ENCODE assay signal across 1 cellular context in genomic region chr19:10654610-10655456, GRCh38.
TF ChIP-seq lines count a peak whose summit lies in the region.

No MANE protein-coding gene starts in this region.

TF ChIP-seq in K562, 482 proteins besides CTCF, POLR2A, EP300 and RAD21 (continues in another document):
- peak; percentile 79 for TF ChIP-seq VEZF1 (CRISPR knock-in tag; IDR thresholded peaks at IDR 0.05)
- TF ChIP-seq MXI1 (IDR thresholded peaks at IDR 0.05; ENCODE audit: low read depth, low read length) = peak; percentile 35; the same call in 1 of the 2 replicates
- 0 out of 2 replicates have a peak, but pooled peaks have one; percentile 42 for TF ChIP-seq SRSF1 (IDR thresholded peaks at IDR 0.05; ENCODE audit: low read depth, low read length)
- peak; percentile 33 for TF ChIP-seq ZFX (CRISPR knock-in tag; IDR thresholded peaks at IDR 0.05)
- peak; percentile 76 to 93 (median 92) for TF ChIP-seq YY1 (IDR thresholded peaks at IDR 0.05; ENCODE audit: borderline replicate concordance in 1 of 3, control insufficient read depth in 1 of 3, extremely low read depth in 1 of 3, insufficient read depth in 3 of 3, insufficient read length in 1 of 3, insufficient replicate concordance in 2 of 3, low read depth in 1 of 3, low read length in 2 of 3)
- 0 out of 4 replicates have a peak, but pooled peaks of 1 of the 2 experiments have one; percentile 1 for TF ChIP-seq FOXA3 (CRISPR knock-in tag; conservative IDR thresholded peaks at IDR 0.05 in 1 of 2, IDR thresholded peaks at IDR 0.05 in 1 of 2)
- TF ChIP-seq HDAC1 (IDR thresholded peaks at IDR 0.05) = 0 out of 4 replicates have a peak, but pooled peaks of 1 of the 2 experiments have one; percentile 9
- TF ChIP-seq ZBTB7A (IDR thresholded peaks at IDR 0.05; ENCODE audit: borderline replicate concordance, control insufficient read depth, low read depth, low read length) = peak; percentile 86
- TF ChIP-seq DMBX1 (CRISPR knock-in tag; IDR thresholded peaks at IDR 0.05; ENCODE audit: borderline replicate concordance) = peak; percentile 23; the same call in 1 of the 2 replicates
- TF ChIP-seq ZNF507 (tag; conservative IDR thresholded peaks at IDR 0.05) = no peak
- no peak for TF ChIP-seq NFXL1 (CRISPR knock-in tag; IDR thresholded peaks at IDR 0.05)
- TF ChIP-seq SMARCA5 (IDR thresholded peaks at IDR 0.05) = no peak
- TF ChIP-seq MYC (IDR thresholded peaks at IDR 0.05; ENCODE audit: low read depth, low read length) = peak; percentile 62
- TF ChIP-seq MYC (CRISPR knock-in tag; IDR thresholded peaks at IDR 0.05; ENCODE audit: borderline replicate concordance, low read depth) = no peak
- TF ChIP-seq RBFOX2 (IDR thresholded peaks at IDR 0.05; ENCODE audit: low read depth, low read length) = peak; percentile 45
- TF ChIP-seq, protein P1, sequence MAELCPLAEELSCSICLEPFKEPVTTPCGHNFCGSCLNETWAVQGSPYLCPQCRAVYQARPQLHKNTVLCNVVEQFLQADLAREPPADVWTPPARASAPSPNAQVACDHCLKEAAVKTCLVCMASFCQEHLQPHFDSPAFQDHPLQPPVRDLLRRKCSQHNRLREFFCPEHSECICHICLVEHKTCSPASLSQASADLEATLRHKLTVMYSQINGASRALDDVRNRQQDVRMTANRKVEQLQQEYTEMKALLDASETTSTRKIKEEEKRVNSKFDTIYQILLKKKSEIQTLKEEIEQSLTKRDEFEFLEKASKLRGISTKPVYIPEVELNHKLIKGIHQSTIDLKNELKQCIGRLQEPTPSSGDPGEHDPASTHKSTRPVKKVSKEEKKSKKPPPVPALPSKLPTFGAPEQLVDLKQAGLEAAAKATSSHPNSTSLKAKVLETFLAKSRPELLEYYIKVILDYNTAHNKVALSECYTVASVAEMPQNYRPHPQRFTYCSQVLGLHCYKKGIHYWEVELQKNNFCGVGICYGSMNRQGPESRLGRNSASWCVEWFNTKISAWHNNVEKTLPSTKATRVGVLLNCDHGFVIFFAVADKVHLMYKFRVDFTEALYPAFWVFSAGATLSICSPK (IDR thresholded peaks at IDR 0.05; ENCODE audit: borderline replicate concordance) = no peak
- no peak for TF ChIP-seq MEIS2 (IDR thresholded peaks at IDR 0.05; ENCODE audit: partially characterized antibody)
- 0 out of 4 replicates have a peak, but pooled peaks of 1 of the 2 experiments have one; percentile 30 for TF ChIP-seq ZMIZ1 (IDR thresholded peaks at IDR 0.05; ENCODE audit: low read depth in 2 of 2, low read length in 2 of 2)
- peak; percentile 49 for TF ChIP-seq ETS1 (conservative IDR thresholded peaks at IDR 0.05; ENCODE audit: control insufficient read depth, low read depth, low read length)
- no peak for TF ChIP-seq NCOR1 (IDR thresholded peaks at IDR 0.05)
- TF ChIP-seq CHD1 (IDR thresholded peaks at IDR 0.05; ENCODE audit: low read length) = peak; percentile 72
- 0 out of 2 replicates have a peak, but pooled peaks have one; percentile 13 for TF ChIP-seq ZFP91 (CRISPR knock-in tag; IDR thresholded peaks at IDR 0.05)
- peak; percentile 32; the same call in 1 of the 2 replicates for TF ChIP-seq FOXP1 (CRISPR knock-in tag; IDR thresholded peaks at IDR 0.05)
- peak in 1 of 2 experiments; percentile 1; a peak in 2 of 4 replicates for TF ChIP-seq MNT (conservative IDR thresholded peaks at IDR 0.05)
- TF ChIP-seq ARID4B (CRISPR knock-in tag; IDR thresholded peaks at IDR 0.05) = peak; percentile 29; the same call in 1 of the 2 replicates
- 0 out of 2 replicates have a peak, but pooled peaks have one; percentile 44 for TF ChIP-seq RB1 (IDR thresholded peaks at IDR 0.05; ENCODE audit: low read depth)
- peak; percentile 57; the same call in 1 of the 2 replicates for TF ChIP-seq ZC3H4 (CRISPR knock-in tag; IDR thresholded peaks at IDR 0.05; ENCODE audit: borderline replicate concordance)
- TF ChIP-seq TAF7 (tag; IDR thresholded peaks at IDR 0.05) = 0 out of 2 replicates have a peak, but pooled peaks have one; percentile 0
- TF ChIP-seq PML (IDR thresholded peaks at IDR 0.05; ENCODE audit: low read length) = 0 out of 2 replicates have a peak, but pooled peaks have one; percentile 4
- TF ChIP-seq, protein P2, sequence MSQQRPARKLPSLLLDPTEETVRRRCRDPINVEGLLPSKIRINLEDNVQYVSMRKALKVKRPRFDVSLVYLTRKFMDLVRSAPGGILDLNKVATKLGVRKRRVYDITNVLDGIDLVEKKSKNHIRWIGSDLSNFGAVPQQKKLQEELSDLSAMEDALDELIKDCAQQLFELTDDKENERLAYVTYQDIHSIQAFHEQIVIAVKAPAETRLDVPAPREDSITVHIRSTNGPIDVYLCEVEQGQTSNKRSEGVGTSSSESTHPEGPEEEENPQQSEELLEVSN (IDR thresholded peaks at IDR 0.05; ENCODE audit: borderline replicate concordance in 1 of 2, extremely low read depth in 1 of 2, insufficient read depth in 1 of 2, insufficient read length in 1 of 2, low read depth in 1 of 2, low read length in 1 of 2, poor library complexity in 1 of 2, severe bottlenecking in 1 of 2) = peak in 1 of 2 experiments; percentile 36
- TF ChIP-seq ZNF740 (CRISPR knock-in tag; IDR thresholded peaks at IDR 0.05) = no peak
- TF ChIP-seq ZNF740 (tag; IDR thresholded peaks at IDR 0.05) = peak in 1 of 2 experiments; percentile 54; a peak in 1 of 4 replicates
- peak; percentile 83 for TF ChIP-seq ZNF79 (CRISPR knock-in tag; IDR thresholded peaks at IDR 0.05; ENCODE audit: low read depth)
- peak; percentile 18 for TF ChIP-seq PCBP1 (IDR thresholded peaks at IDR 0.05; ENCODE audit: low read depth, low read length, poor library complexity, severe bottlenecking)
- TF ChIP-seq POLR2AphosphoS5 (IDR thresholded peaks at IDR 0.05; ENCODE audit: control insufficient read depth, insufficient read depth, low read depth, low read length) = 0 out of 2 replicates have a peak, but pooled peaks have one; percentile 14
- 0 out of 2 replicates have a peak, but pooled peaks have one; percentile 63 for TF ChIP-seq BRD4 (IDR thresholded peaks at IDR 0.05)
- peak; percentile 75 for TF ChIP-seq POLR2G (IDR thresholded peaks at IDR 0.05; ENCODE audit: low read depth, low read length)
